Comparison of ENCODE assay signal across 7 cellular contexts in genomic region chr14:21924479-21924878, GRCh38.
DNase-seq lines count a peak whose midpoint lies in the region; ATAC-seq lines count a peak whose summit lies in the region.

No MANE protein-coding gene starts in this region.

- ATAC-seq in GM19467 (IDR thresholded peaks at IDR 0.05; ENCODE audit: unreplicated experiment), result peak; percentile 95

- DNase-seq in KG1 (lab: John Stamatoyannopoulos, UW) (peak; percentile 67), AG08396 (ENCODE audit: low spot score) (no peak), NCI-H2196 treated with DMSO at 0.1 percent for 48 hours (lab: John Stamatoyannopoulos, UW; ENCODE audit: unreplicated experiment) (no peak), HK-2 (ENCODE audit: unreplicated experiment) (no peak)
- DNase-seq in activated effector memory CD4-positive, alpha-beta T cell treated with anti-CD3 and anti-CD28 coated beads, Interleukin-2, amount 50 U/mL, for 16 hours, result peak; percentile 83
- peak; percentile 24 for DNase-seq in stimulated activated CD8-positive, alpha-beta memory T cell treated with anti-CD3 and anti-CD28 coated beads, Interleukin-15, amount 100 ng/mL, for 1 hour (ENCODE audit: low read depth)

Comparison
In these comparisons a context has a peak if more than half of its experiments do, and no peak if none do; other contexts are left out.
1. DNase-seq: peak in KG1 (single experiment), activated effector memory CD4-positive, alpha-beta T cell treated with anti-CD3 and anti-CD28 coated beads, Interleukin-2, amount 50 U/mL, for 16 hours (single experiment) and stimulated activated CD8-positive, alpha-beta memory T cell treated with anti-CD3 and anti-CD28 coated beads, Interleukin-15, amount 100 ng/mL, for 1 hour (single experiment); none in AG08396 (single experiment), NCI-H2196 treated with DMSO at 0.1 percent for 48 hours (single experiment) and HK-2 (single experiment).